ENCODE assay signal across 10 cellular contexts in the genomic region with DNA sequence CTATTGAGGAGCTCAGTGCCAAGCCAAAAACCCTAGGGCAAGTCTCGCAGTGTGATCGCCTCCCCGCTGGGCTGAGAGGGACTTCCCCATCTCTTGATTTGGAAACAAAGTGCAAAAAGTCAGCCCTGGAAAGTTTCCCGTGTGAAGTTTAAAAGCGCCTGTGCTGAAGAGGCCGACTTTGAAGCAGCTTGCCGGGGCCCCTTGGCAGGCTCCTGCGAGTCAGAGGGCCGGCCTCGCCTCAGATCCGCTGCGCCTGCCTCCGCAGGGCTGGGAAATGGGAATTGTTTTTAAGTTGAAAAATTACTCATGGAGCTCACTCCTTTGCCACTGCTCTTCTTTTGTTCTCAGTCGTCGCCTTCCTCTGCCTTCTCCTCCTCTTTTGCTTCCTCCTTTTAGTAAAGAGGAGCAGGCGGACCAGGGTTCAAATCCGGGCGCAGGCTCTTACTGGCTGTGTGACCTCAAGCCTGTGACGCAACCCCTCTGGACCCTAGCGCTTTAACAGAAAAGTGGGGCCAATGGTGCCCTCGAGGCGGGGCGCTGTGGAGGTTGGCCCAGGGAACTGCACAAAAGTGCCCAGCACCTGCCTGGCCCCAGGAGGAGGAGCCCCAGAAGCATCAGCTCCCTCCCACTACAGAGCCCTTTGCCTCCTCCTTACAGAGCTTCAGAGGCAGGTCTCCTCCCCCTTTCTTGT. TPM values are rescaled to one million over a fixed set of nuclear protein-coding genes. Genes with fewer than 3 reads are reported as not detected.
A peak's percentile ranks its signal among the peaks of the same experiment; 100 is the strongest.
DNase-seq lines count a peak whose midpoint lies in the region; ATAC-seq and TF ChIP-seq lines count a peak whose summit lies in the region.
"Had no signal": no experiment of that assay in that cellular context is flagged by ENCODE, and none has a peak within 500 bp of the region (broad histone marks: within the 10 kb centered on the region; RNA-seq: fewer than 3 reads in every experiment).

No MANE protein-coding gene starts in this region.

- WGBS in spleen, 5 donors = 8 to 16% (median 10%) methylated on average over 23 of the region's 23 CpGs

- no peaks in the 10 kb centered on the region for H3K9me3 ChIP-seq in spleen

- in situ Hi-C loops in GM13976 (cut with MboI; ENCODE audit: low sequenced_read_pairs, unreplicated experiment) = no loop called here

- peak; percentile 43 for ATAC-seq in HG02798 (IDR thresholded peaks at IDR 0.05; ENCODE audit: poor library complexity, unreplicated experiment)
- no peak for ATAC-seq in HG03469 (IDR thresholded peaks at IDR 0.05; ENCODE audit: unreplicated experiment)

- TF ChIP-seq POLR2A in spleen (IDR thresholded peaks at IDR 0.05) = no peak

- H3K4me1 ChIP-seq in spleen = peaks cover 19 to 42% (median 37%) of the 10 kb centered on the region in 6 donors

- DNase-seq in GM13976 (ENCODE audit: low spot score) (peak; percentile 78), cardiac fibroblast (ENCODE audit: low read depth in 2 of 2) (peak; percentile 31 to 59), spleen (peak; percentile 75), epidermal melanocyte (ENCODE audit: insufficient read length, low spot score) (no peak), amygdala (lab: John Stamatoyannopoulos, UW) (no peak), UCSD-AML1 (lab: John Stamatoyannopoulos, UW; ENCODE audit: unreplicated experiment) (no peak)

- H3K36me3 ChIP-seq in spleen = no peaks in the 10 kb centered on the region

- intact Hi-C loops in spleen (cut with DNase I; ENCODE audit: low total_unique reads) = no loop called here

- peaks cover 0 to 82% (median 58%) of the 10 kb centered on the region in 7 donors for H3K27me3 ChIP-seq in spleen (replicated peaks in 1 of 7)

- H3K4me3 ChIP-seq in cardiac fibroblast (replicated peaks in 1 of 2; ENCODE audit: low read depth in 2 of 2, low read length in 2 of 2) (no peak overlapping the region), spleen (peak overlapping the region in 2 of 8 donors; percentile 5 to 8)

- TF ChIP-seq CTCF in GM13976 (IDR thresholded peaks at IDR 0.05; ENCODE audit: borderline replicate concordance, control extremely low read depth, extremely low read depth, insufficient read depth, missing control alignments) (no peak), cardiac fibroblast (IDR thresholded peaks at IDR 0.05; ENCODE audit: low read depth, low read length) (no peak), spleen (IDR thresholded peaks at IDR 0.05 in 8 of 11, conservative IDR thresholded peaks at IDR 0.05 in 3 of 11) (no peak)

- no peak overlapping the region for H3K27ac ChIP-seq in spleen

RNA-seq across cellular contexts. Expression of a gene that starts 14.7 kb away (rescaled TPM):
- total RNA-seq in spleen = under 1 TPM in 2 of 7 donors, not detected in 5; 0.27 to 0.28 TPM
- polyA plus RNA-seq in spleen = under 1 TPM; 0.20 to 0.35 (median 0.30) TPM
- total RNA-seq: epithelial cell of proximal tubule, renal cortical epithelial cell had no signal

Comparison
In these comparisons a context has a peak if more than half of its experiments do, and no peak if none do; other contexts are left out.
1. DNase-seq: peak in GM13976 (single experiment), cardiac fibroblast (2 of 2) and spleen (single experiment); none in epidermal melanocyte (single experiment), amygdala (0 of 56) and UCSD-AML1 (single experiment).